In genomic region chr12:103739546-103739945, GRCh38 we compare ENCODE assay signal across 35 cellular contexts.
"Had no signal": no experiment of that assay in that cellular context is flagged by ENCODE, and none has a peak within 500 bp of the region (broad histone marks: within the 10 kb centered on the region; RNA-seq: fewer than 3 reads in every experiment).

No MANE protein-coding gene starts in this region.

- H3K4me1 ChIP-seq: adrenal gland had no signal

- FAIRE-seq: astrocyte, TTC549 had no signal

- H3K4me3 ChIP-seq: adrenal gland, body of pancreas, breast epithelium had no signal

- H3K36me3 ChIP-seq: adrenal gland, brain microvascular endothelial cell, breast epithelium had no signal

- H3K27ac ChIP-seq: adrenal gland, body of pancreas, brain microvascular endothelial cell, breast epithelium, VCaP had no signal

- H3K9me3 ChIP-seq: adrenal gland, body of pancreas, breast epithelium had no signal

- ATAC-seq: activated CD8-positive, alpha-beta T cell treated with anti-CD3 and anti-CD28 coated beads for 36 hours; activated naive CD4-positive, alpha-beta T cell treated with anti-CD3 and anti-CD28 coated beads, Interleukin-2, amount 50 U/mL, for 72 hours; activated T-cell treated with anti-CD3 and anti-CD28 coated beads, Interleukin-2, amount 50 U/mL, for 4 hours; activated T-cell treated with anti-CD3 and anti-CD28 coated beads, Interleukin-2, amount 50 U/mL, for 72 hours; activated T-helper 17 cell treated with anti-CD3 and anti-CD28 coated beads, Interleukin-2, amount 50 U/mL, for 72 hours; body of pancreas had no signal

- H3K27me3 ChIP-seq: adrenal gland, body of pancreas, brain microvascular endothelial cell, breast epithelium had no signal

- DNase-seq: activated B cell treated with CpG ODN at 0.5 μM for 24 hours; activated CD4-positive, alpha-beta memory T cell treated with anti-CD3 and anti-CD28 coated beads for 36 hours; activated CD4-positive, alpha-beta T cell treated with anti-CD3 and anti-CD28 coated beads for 4 hours; activated CD4-positive, alpha-beta T cell treated with anti-CD3 and anti-CD28 coated beads, Interleukin-2, amount 10 ng/mL, durations not matched to agents 24 days and 14 days; activated CD4-positive, alpha-beta T cell treated with anti-CD3 and anti-CD28 coated beads, Interleukin-2, amount 50 U/mL, for 1 hour; activated CD4-positive, alpha-beta T cell treated with anti-CD3 and anti-CD28 coated beads, Interleukin-2, amount 50 U/mL, for 4 hours; activated CD4-positive, CD25-positive, alpha-beta regulatory T cell treated with anti-CD3 and anti-CD28 coated beads, Interleukin-2, amount 50 U/mL, for 72 hours; activated CD8-positive, alpha-beta memory T cell treated with anti-CD3 and anti-CD28 coated beads, Interleukin-2, amount 50 U/mL, for 4 hours; activated CD8-positive, alpha-beta T cell treated with anti-CD3 and anti-CD28 coated beads for 36 hours; activated effector memory CD4-positive, alpha-beta T cell treated with anti-CD3 and anti-CD28 coated beads, Interleukin-2, amount 50 U/mL, for 16 hours; activated gamma-delta T cell treated with Interleukin-2 at 50 U/mL for 16 hours; activated naive CD4-positive, alpha-beta T cell; activated naive CD4-positive, alpha-beta T cell treated with anti-CD3 and anti-CD28 coated beads for 36 hours; activated naive CD4-positive, alpha-beta T cell treated with anti-CD3 and anti-CD28 coated beads, Interleukin-2, amount 50 U/mL, for 16 hours; activated naive CD8-positive, alpha-beta T cell treated with anti-CD3 and anti-CD28 coated beads for 36 hours; activated T-cell treated with anti-CD3 and anti-CD28 coated beads for 4 hours; activated T-cell treated with anti-CD3 and anti-CD28 coated beads, Interleukin-2, amount 50 U/mL, for 1 hour; activated T-cell treated with anti-CD3 and anti-CD28 coated beads, Interleukin-2, amount 50 U/mL, for 4 hours; activated T-cell treated with anti-CD3 and anti-CD28 coated beads, Interleukin-2, amount 50 U/mL, for 72 hours; adrenal gland; amniotic stem cell; aorta; body of pancreas; brain microvascular endothelial cell; caudate nucleus; cerebellar nuclear complex; T-helper 1 cell; T-helper 2 cell; T-helper 9 cell had no signal
